ENCODE assay signal across 8 cellular contexts in the genomic region with DNA sequence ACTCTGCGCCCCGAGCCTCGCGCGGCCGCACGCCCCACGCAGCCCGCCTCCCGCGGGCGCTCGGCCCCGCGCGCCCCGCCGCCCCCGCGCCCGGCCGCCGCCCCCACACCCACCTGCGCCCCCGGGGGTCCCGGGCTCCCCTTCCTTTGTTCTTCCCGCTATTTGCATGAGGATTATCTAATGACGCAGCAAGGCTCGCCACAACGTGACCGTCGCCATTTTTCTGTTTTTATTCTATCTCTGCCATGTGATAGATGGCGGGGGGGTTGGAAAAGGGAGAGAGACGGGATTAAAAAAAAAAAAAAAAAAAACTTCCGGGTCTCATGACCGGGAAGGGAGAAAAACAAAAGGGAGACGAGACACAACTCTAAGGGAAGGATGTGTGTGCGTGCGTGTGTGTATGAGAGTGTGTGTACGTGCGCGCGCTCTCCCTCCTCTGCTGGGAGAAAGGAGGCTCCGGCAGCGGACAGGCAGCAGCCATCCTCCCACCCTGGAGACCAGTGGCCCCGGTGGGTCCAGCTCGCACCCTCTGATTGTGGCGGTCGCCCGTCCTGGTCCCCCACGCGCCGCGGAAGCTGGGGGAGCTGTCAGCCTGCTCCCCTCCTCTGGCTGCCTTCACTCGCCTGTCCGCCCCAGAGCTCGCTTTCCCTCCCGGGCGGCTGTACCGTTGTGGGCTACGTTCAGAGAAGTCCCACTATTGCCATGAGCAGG.
DNase-seq lines count a peak whose midpoint lies in the region; ATAC-seq and TF ChIP-seq lines count a peak whose summit lies in the region.

No MANE protein-coding gene starts in this region.

- peak overlapping the region; percentile 91 for H2AFZ ChIP-seq in Karpas-422 (ENCODE audit: low read length)

- no peaks in the 10 kb centered on the region for H3K27me3 ChIP-seq in CD4-positive, alpha-beta memory T cell (ENCODE audit: insufficient read depth, low read length)
- no peaks in the 10 kb centered on the region for H3K27me3 ChIP-seq in Karpas-422 (ENCODE audit: low read length)
- H3K27me3 ChIP-seq in subcutaneous abdominal adipose tissue (ENCODE audit: control insufficient read depth in 5 of 5, insufficient read depth in 4 of 5, low read length in 5 of 5): no peaks in the 10 kb centered on the region

- no peaks in the 10 kb centered on the region for H3K79me2 ChIP-seq in Karpas-422 (ENCODE audit: low read length)

- H3K27ac Mint-ChIP-seq in CD4-positive, alpha-beta memory T cell: peak overlapping the region; percentile 95 to 99 (median 98)
- H3K27ac Mint-ChIP-seq in activated naive CD4-positive, alpha-beta T cell treated with anti-CD3 and anti-CD28 coated beads, Interleukin-2, amount 10 ng/mL, durations not matched to agents 7 days and 5 days: peak overlapping the region; percentile 92
- H3K27ac Mint-ChIP-seq in natural killer cell treated with Interleukin-12 subunit alpha and Interleukin-12 subunit beta and Interleukin-15 and Interleukin-18, amount 100 ng/mL, for 72 hours: peak overlapping the region; percentile 90 to 93

- H3K9me3 ChIP-seq in CD4-positive, alpha-beta memory T cell (ENCODE audit: control insufficient read depth in 1 of 2, low read length in 2 of 2): no peaks in the 10 kb centered on the region
- H3K9me3 ChIP-seq in Karpas-422 (ENCODE audit: low read length) (no peaks in the 10 kb centered on the region), subcutaneous abdominal adipose tissue (ENCODE audit: control insufficient read depth in 5 of 5, low read length in 5 of 5) (no peaks in the 10 kb centered on the region)

- no peaks in the 10 kb centered on the region for H3K27me3 Mint-ChIP-seq in CD4-positive, alpha-beta memory T cell
- peaks cover 21% of the 10 kb centered on the region for H3K27me3 Mint-ChIP-seq in activated naive CD4-positive, alpha-beta T cell treated with anti-CD3 and anti-CD28 coated beads, Interleukin-2, amount 10 ng/mL, durations not matched to agents 7 days and 5 days
- no peaks in the 10 kb centered on the region for H3K27me3 Mint-ChIP-seq in natural killer cell treated with Interleukin-12 subunit alpha and Interleukin-12 subunit beta and Interleukin-15 and Interleukin-18, amount 100 ng/mL, for 72 hours

- DNase-seq in CD4-positive, alpha-beta memory T cell: peak; percentile 66 to 72 (median 69)
- peak; percentile 65 for DNase-seq in Karpas-422
- peak; percentile 68 for DNase-seq in activated naive CD4-positive, alpha-beta T cell treated with anti-CD3 and anti-CD28 coated beads, Interleukin-2, amount 10 ng/mL, durations not matched to agents 7 days and 5 days
- DNase-seq in foreskin melanocyte: peak; percentile 86
- DNase-seq in natural killer cell treated with Interleukin-12 subunit alpha and Interleukin-12 subunit beta and Interleukin-15 and Interleukin-18, amount 100 ng/mL, for 72 hours (ENCODE audit: low spot score): peak; percentile 64

- peaks cover 39 to 66% (median 49%) of the 10 kb centered on the region in 4 donors for H3K4me1 Mint-ChIP-seq in CD4-positive, alpha-beta memory T cell
- peaks cover 45% of the 10 kb centered on the region for H3K4me1 Mint-ChIP-seq in activated naive CD4-positive, alpha-beta T cell treated with anti-CD3 and anti-CD28 coated beads, Interleukin-2, amount 10 ng/mL, durations not matched to agents 7 days and 5 days
- H3K4me1 Mint-ChIP-seq in natural killer cell treated with Interleukin-12 subunit alpha and Interleukin-12 subunit beta and Interleukin-15 and Interleukin-18, amount 100 ng/mL, for 72 hours (ENCODE audit: low read depth in 2 of 2): peaks cover 31 to 37% of the 10 kb centered on the region in 2 donors

- ATAC-seq in GM21447 (IDR thresholded peaks at IDR 0.05; ENCODE audit: unreplicated experiment): peak; percentile 33
- ATAC-seq in natural killer cell treated with Interleukin-12 subunit alpha and Interleukin-12 subunit beta and Interleukin-15 and Interleukin-18, amount 100 ng/mL, for 72 hours: peak; percentile 49 to 50

- peak overlapping the region; percentile 92 to 98 (median 96) for H3K4me3 Mint-ChIP-seq in CD4-positive, alpha-beta memory T cell
- peak overlapping the region; percentile 82 for H3K4me3 Mint-ChIP-seq in activated naive CD4-positive, alpha-beta T cell treated with anti-CD3 and anti-CD28 coated beads, Interleukin-2, amount 10 ng/mL, durations not matched to agents 7 days and 5 days
- peak overlapping the region; percentile 87 for H3K4me3 Mint-ChIP-seq in natural killer cell treated with Interleukin-12 subunit alpha and Interleukin-12 subunit beta and Interleukin-15 and Interleukin-18, amount 100 ng/mL, for 72 hours

- H4K20me1 ChIP-seq in Karpas-422 (ENCODE audit: insufficient read depth, low read depth, low read length): no peaks in the 10 kb centered on the region

- H3K36me3 ChIP-seq in CD4-positive, alpha-beta memory T cell (ENCODE audit: insufficient read depth, low read length): no peaks in the 10 kb centered on the region
- H3K36me3 ChIP-seq in Karpas-422 (ENCODE audit: insufficient read depth, low read length) (no peaks in the 10 kb centered on the region), subcutaneous abdominal adipose tissue (ENCODE audit: control insufficient read depth in 5 of 5, insufficient read depth in 5 of 5, low read length in 5 of 5) (no peaks in the 10 kb centered on the region)

- H3K9me3 Mint-ChIP-seq in CD4-positive, alpha-beta memory T cell: no peaks in the 10 kb centered on the region
- no peaks in the 10 kb centered on the region for H3K9me3 Mint-ChIP-seq in activated naive CD4-positive, alpha-beta T cell treated with anti-CD3 and anti-CD28 coated beads, Interleukin-2, amount 10 ng/mL, durations not matched to agents 7 days and 5 days
- H3K9me3 Mint-ChIP-seq in natural killer cell treated with Interleukin-12 subunit alpha and Interleukin-12 subunit beta and Interleukin-15 and Interleukin-18, amount 100 ng/mL, for 72 hours: no peaks in the 10 kb centered on the region

- H3K9ac ChIP-seq in Karpas-422 (ENCODE audit: low read length): peak overlapping the region; percentile 73
- H3K9ac ChIP-seq in subcutaneous abdominal adipose tissue (ENCODE audit: low read length in 5 of 5): peak overlapping the region; percentile 90 to 95 (median 93)

- CTCF ChIA-PET in CD4-positive, alpha-beta memory T cell (lab: Charles Lee; ENCODE audit: partially characterized antibody): interaction anchor here (0.7 kb wide), 2 partner anchors 65 to 1751 kb away, joined by 3 read pairs; no protein-coding TSS in a partner anchor
- CTCF ChIA-PET in activated naive CD4-positive, alpha-beta T cell treated with anti-CD3 and anti-CD28 coated beads, Interleukin-2, amount 10 ng/mL, durations not matched to agents 7 days and 5 days (lab: Charles Lee): no interaction called here

- POLR2A ChIA-PET in CD4-positive, alpha-beta memory T cell (lab: Charles Lee; ENCODE audit: partially characterized antibody): interaction anchor here (0.7 to 7.0 kb wide), 15 partner anchors 9 to 1473 kb away, joined by 3 to 42 read pairs (median 5); partner anchors contain the start of genes JAK1, LEPR and LEPROT

- H3K9me2 ChIP-seq in Karpas-422 (replicated peaks; ENCODE audit: insufficient read depth, low read length): no peaks in the 10 kb centered on the region

- intact Hi-C loops in CD4-positive, alpha-beta memory T cell (cut with micrococcal nuclease): loop anchor here (1.0 to 10.0 kb wide), 9 partner anchors 65 to 1473 kb away; partner anchors contain the start of genes JAK1 and RAVER2

- H3K27ac ChIP-seq in CD4-positive, alpha-beta memory T cell (ENCODE audit: low read depth, low read length): peak overlapping the region; percentile 87
- H3K27ac ChIP-seq in Karpas-422 (ENCODE audit: low read length) (no peak overlapping the region), subcutaneous abdominal adipose tissue (ENCODE audit: low read depth, low read length) (peak overlapping the region; percentile 99)

- TF ChIP-seq POLR2A in Raji (IDR thresholded peaks at IDR 0.05; ENCODE audit: insufficient read depth, low read depth, low read length): peak; percentile 82

- H3K4me1 ChIP-seq in CD4-positive, alpha-beta memory T cell (ENCODE audit: insufficient read depth, low read length): peaks cover 50% of the 10 kb centered on the region
- H3K4me1 ChIP-seq in Karpas-422 (ENCODE audit: low read length): peaks cover 15% of the 10 kb centered on the region
- H3K4me1 ChIP-seq in subcutaneous abdominal adipose tissue (ENCODE audit: control insufficient read depth in 5 of 5, insufficient read depth in 5 of 5, low read length in 5 of 5): peaks cover 0 to 41% (median 40%) of the 10 kb centered on the region in 5 donors

- H3K36me3 Mint-ChIP-seq in CD4-positive, alpha-beta memory T cell: peaks cover 0 to 19% of the 10 kb centered on the region in 2 donors
- no peaks in the 10 kb centered on the region for H3K36me3 Mint-ChIP-seq in activated naive CD4-positive, alpha-beta T cell treated with anti-CD3 and anti-CD28 coated beads, Interleukin-2, amount 10 ng/mL, durations not matched to agents 7 days and 5 days
- H3K36me3 Mint-ChIP-seq in natural killer cell treated with Interleukin-12 subunit alpha and Interleukin-12 subunit beta and Interleukin-15 and Interleukin-18, amount 100 ng/mL, for 72 hours: no peaks in the 10 kb centered on the region

- peak overlapping the region; percentile 88 for H3K4me2 ChIP-seq in Karpas-422 (ENCODE audit: low read depth, low read length, poor library complexity, severe bottlenecking)

- H3K4me3 ChIP-seq in CD4-positive, alpha-beta memory T cell (ENCODE audit: low read length in 2 of 2): peak overlapping the region; percentile 84 to 97
- peak overlapping the region; percentile 72 for H3K4me3 ChIP-seq in Karpas-422 (ENCODE audit: low read length)
- peak overlapping the region; percentile 92 to 99 (median 95) for H3K4me3 ChIP-seq in subcutaneous abdominal adipose tissue (ENCODE audit: low read depth in 1 of 5, low read length in 5 of 5)
